12 cellular contexts compared by ENCODE assay signal in genomic region chr2:238835726-238836301, GRCh38. TPM values are rescaled to one million over a fixed set of nuclear protein-coding genes. Genes with fewer than 3 reads are reported as not detected.
A peak's percentile ranks its signal among the peaks of the same experiment; 100 is the strongest.
DNase-seq lines count a peak whose midpoint lies in the region; ATAC-seq and TF ChIP-seq lines count a peak whose summit lies in the region.
"Had no signal": no experiment of that assay in that cellular context is flagged by ENCODE, and none has a peak within 500 bp of the region (broad histone marks: within the 10 kb centered on the region; RNA-seq: fewer than 3 reads in every experiment).

No MANE protein-coding gene starts in this region.

- H3K27me3 Mint-ChIP-seq in neural progenitor cell (ENCODE audit: insufficient read depth, low read depth), result peaks cover 9% of the 10 kb centered on the region
- H3K27me3 Mint-ChIP-seq in CD8-positive, alpha-beta T cell (ENCODE audit: low read depth), result peaks cover 37% of the 10 kb centered on the region

- 0 out of 2 replicates have a peak, but pooled peaks have one; percentile 14 for TF ChIP-seq CTCF in C4-2B (conservative IDR thresholded peaks at IDR 0.05)
- peak; percentile 37; the same call in 1 of the 2 replicates for TF ChIP-seq CTCF in Loucy (conservative IDR thresholded peaks at IDR 0.05; ENCODE audit: low read length)
- peak; percentile 33 for TF ChIP-seq CTCF in cardiac fibroblast (IDR thresholded peaks at IDR 0.05; ENCODE audit: low read depth, low read length)
- peak; percentile 47 for TF ChIP-seq CTCF in neural progenitor cell (IDR thresholded peaks at IDR 0.05)
- no peak for TF ChIP-seq CTCF in CD8-positive, alpha-beta T cell (IDR thresholded peaks at IDR 0.05)

- intact Hi-C loops in CD8-positive, alpha-beta T cell (cut with DNase I, micrococcal nuclease), result no loop called here

- H3K27me3 ChIP-seq in Loucy (ENCODE audit: insufficient read depth, low read length, poor library complexity, severe bottlenecking), result no peaks in the 10 kb centered on the region
- peaks cover 48% of the 10 kb centered on the region for H3K27me3 ChIP-seq in neural progenitor cell
- peaks cover 5% of the 10 kb centered on the region for H3K27me3 ChIP-seq in CD8-positive, alpha-beta T cell (ENCODE audit: insufficient read depth, low read length)

- H3K79me2 ChIP-seq in Loucy (ENCODE audit: insufficient read depth, low read length) (no peaks in the 10 kb centered on the region), neural progenitor cell (ENCODE audit: low read depth) (no peaks in the 10 kb centered on the region)

- no peaks in the 10 kb centered on the region for H3K9me2 ChIP-seq in Loucy (replicated peaks; ENCODE audit: low read depth, low read length)

- H3K27ac ChIP-seq in C4-2B (no peak overlapping the region), neural progenitor cell (no peak overlapping the region)
- no peak overlapping the region for H3K27ac ChIP-seq in CD8-positive, alpha-beta T cell (ENCODE audit: low read depth, low read length)
- H3K27ac ChIP-seq: prostate gland had no signal

- CTCF ChIA-PET in CD8-positive, alpha-beta T cell (lab: Charles Lee), result no interaction called here

- POLR2A ChIA-PET in CD8-positive, alpha-beta T cell (lab: Charles Lee), result no interaction called here

- H2AFZ ChIP-seq in Loucy (ENCODE audit: low read length), result no peak overlapping the region
- H2AFZ ChIP-seq in neural progenitor cell (replicated peaks), result no peak overlapping the region

- H3K4me1 Mint-ChIP-seq in neural progenitor cell, result peaks cover 2% of the 10 kb centered on the region
- H3K4me1 Mint-ChIP-seq in CD8-positive, alpha-beta T cell (ENCODE audit: low read depth), result no peaks in the 10 kb centered on the region
- H3K4me1 Mint-ChIP-seq: activated B cell treated with CpG ODN at 0.5 μM for 24 hours had no signal

- H3F3A ChIP-seq in Loucy (ENCODE audit: low read depth) (no peaks in the 10 kb centered on the region), neural progenitor cell (ENCODE audit: low read depth) (no peaks in the 10 kb centered on the region)

- no peak for ATAC-seq in CD8-positive, alpha-beta T cell
- no peak for ATAC-seq in GM18868 (IDR thresholded peaks at IDR 0.05; ENCODE audit: unreplicated experiment)
- no peak for ATAC-seq in GM18861 (IDR thresholded peaks at IDR 0.05; ENCODE audit: unreplicated experiment)

- no peak overlapping the region for H3K4me2 ChIP-seq in Loucy (ENCODE audit: low read depth, low read length, poor library complexity, severe bottlenecking)
- H3K4me2 ChIP-seq in neural progenitor cell, result no peak overlapping the region

- no peak overlapping the region for H3K4me3 Mint-ChIP-seq in neural progenitor cell
- H3K4me3 Mint-ChIP-seq in CD8-positive, alpha-beta T cell, result no peak overlapping the region
- H3K4me3 Mint-ChIP-seq: activated B cell treated with CpG ODN at 0.5 μM for 24 hours had no signal

- H3K4me3 ChIP-seq in Loucy (ENCODE audit: low read length, poor library complexity, severe bottlenecking) (no peak overlapping the region), cardiac fibroblast (replicated peaks in 1 of 2; ENCODE audit: low read depth in 2 of 2, low read length in 2 of 2) (no peak overlapping the region), neural progenitor cell (no peak overlapping the region)
- H3K4me3 ChIP-seq in CD8-positive, alpha-beta T cell (ENCODE audit: low read depth, low read length), result no peak overlapping the region
- H3K4me3 ChIP-seq: prostate gland had no signal

- H3K9ac ChIP-seq in Loucy (ENCODE audit: low read depth, low read length, poor library complexity, severe bottlenecking) (no peak overlapping the region), neural progenitor cell (no peak overlapping the region)

- H3K36me3 ChIP-seq in Loucy (ENCODE audit: insufficient read depth, low read length) (no peaks in the 10 kb centered on the region), neural progenitor cell (no peaks in the 10 kb centered on the region)
- H3K36me3 ChIP-seq in CD8-positive, alpha-beta T cell (ENCODE audit: insufficient read depth, low read length), result no peaks in the 10 kb centered on the region
- H3K36me3 ChIP-seq: prostate gland had no signal

- no peaks in the 10 kb centered on the region for H3K9me3 Mint-ChIP-seq in neural progenitor cell
- H3K9me3 Mint-ChIP-seq in CD8-positive, alpha-beta T cell, result no peaks in the 10 kb centered on the region
- H3K9me3 Mint-ChIP-seq: activated B cell treated with CpG ODN at 0.5 μM for 24 hours had no signal

- DNase-seq in cardiac fibroblast (ENCODE audit: low read depth in 2 of 2) (no peak), neural progenitor cell (ENCODE audit: low spot score) (no peak), RPMI8226 (no peak)
- DNase-seq in CD8-positive, alpha-beta T cell, result no peak
- DNase-seq: activated B cell treated with CpG ODN at 0.5 μM for 24 hours, NCI-H1105 treated with DMSO at 0.1 percent for 48 hours, SW 1271 had no signal

- no peaks in the 10 kb centered on the region for H3K36me3 Mint-ChIP-seq in neural progenitor cell
- no peaks in the 10 kb centered on the region for H3K36me3 Mint-ChIP-seq in CD8-positive, alpha-beta T cell

- H3K4me1 ChIP-seq in Loucy (ENCODE audit: insufficient read depth, low read length, poor library complexity, severe bottlenecking) (no peaks in the 10 kb centered on the region), neural progenitor cell (no peaks in the 10 kb centered on the region)
- no peaks in the 10 kb centered on the region for H3K4me1 ChIP-seq in CD8-positive, alpha-beta T cell (ENCODE audit: insufficient read depth, low read length)
- H3K4me1 ChIP-seq: prostate gland had no signal

- H3K27ac Mint-ChIP-seq in neural progenitor cell, result no peak overlapping the region
- H3K27ac Mint-ChIP-seq in CD8-positive, alpha-beta T cell, result no peak overlapping the region
- H3K27ac Mint-ChIP-seq: activated B cell treated with CpG ODN at 0.5 μM for 24 hours had no signal

- H4K20me1 ChIP-seq in Loucy (ENCODE audit: insufficient read depth, low read length, poor library complexity, severe bottlenecking) (no peaks in the 10 kb centered on the region), neural progenitor cell (ENCODE audit: low read depth) (no peaks in the 10 kb centered on the region)

- H3K9me3 ChIP-seq in Loucy (ENCODE audit: insufficient read depth, low read depth, low read length), result no peaks in the 10 kb centered on the region
- H3K9me3 ChIP-seq in neural progenitor cell (ENCODE audit: low read depth), result no peaks in the 10 kb centered on the region
- H3K9me3 ChIP-seq in CD8-positive, alpha-beta T cell (ENCODE audit: low read length), result no peaks in the 10 kb centered on the region
- H3K9me3 ChIP-seq: prostate gland had no signal

RNA-seq across cellular contexts. Expression of gene TWIST2, which starts 12.1 kb away (rescaled TPM):
- total RNA-seq in neural progenitor cell (ENCODE audit: low replicate concordance), result 0.51 and 1.7 TPM in 2 replicates
- not detected for total RNA-seq in CD8-positive, alpha-beta T cell
- total RNA-seq: activated B cell treated with CpG ODN at 0.5 μM for 24 hours had no signal
